23 cellular contexts compared by ENCODE assay signal in genomic region chrX:154600962-154601374, GRCh38. TPM values are rescaled to one million over a fixed set of nuclear protein-coding genes. Genes with fewer than 3 reads are reported as not detected.
DNase-seq lines count a peak whose midpoint lies in the region; ATAC-seq and TF ChIP-seq lines count a peak whose summit lies in the region.
"Had no signal": no experiment of that assay in that cellular context is flagged by ENCODE, and none has a peak within 500 bp of the region (broad histone marks: within the 10 kb centered on the region; RNA-seq: fewer than 3 reads in every experiment).

No MANE protein-coding gene starts in this region.

- in situ Hi-C loops in Panc1 (cut with HindIII; ENCODE audit: low pct_unique_long_range_greater_than_20kb, low sequenced_read_pairs), result no loop called here

- H3K4me3 ChIP-seq in Panc1 (ENCODE audit: low read depth in 2 of 2, low read length in 2 of 2) (no peak overlapping the region), coronary artery (no peak overlapping the region), tibial artery (no peak overlapping the region)

- H3K27ac ChIP-seq in Panc1 (ENCODE audit: low read length) (peak overlapping the region; percentile 60), coronary artery (no peak overlapping the region), tibial artery (no peak overlapping the region)

- TF ChIP-seq CTCF in Panc1 (IDR thresholded peaks at IDR 0.05), result no peak
- no peak for TF ChIP-seq CTCF in coronary artery (IDR thresholded peaks at IDR 0.05)
- TF ChIP-seq CTCF in tibial artery (IDR thresholded peaks at IDR 0.05), result no peak

- H3K4me1 ChIP-seq in Panc1 (ENCODE audit: control insufficient read depth, insufficient read depth, low read length) (peaks cover 15% of the 10 kb centered on the region), tibial artery (peaks cover 0 to 10% (median 4%) of the 10 kb centered on the region in 4 donors)
- H3K4me1 ChIP-seq: Caco-2 had no signal

- DNase-seq in GM04503 (ENCODE audit: low read depth) (peak; percentile 22), Panc1 (ENCODE audit: low read depth, low spot score) (no peak), coronary artery (ENCODE audit: low spot score) (peak; percentile 52), posterior vena cava (ENCODE audit: low spot score) (peak; percentile 67), tibial artery (no peak), AG08395 (ENCODE audit: low spot score) (no peak)
- DNase-seq in activated CD8-positive, alpha-beta memory T cell treated with anti-CD3 and anti-CD28 coated beads, Interleukin-2, amount 50 U/mL, for 4 hours, result no peak
- no peak for DNase-seq in stimulated activated naive CD8-positive, alpha-beta T cell treated with anti-CD3 and anti-CD28 coated beads, Interleukin-15, Interleukin-2, amounts not matched to agents 100 U/mL and 50 U/mL, for 24 hours
- DNase-seq: activated B cell treated with CpG ODN at 0.5 μM for 24 hours; activated effector memory CD4-positive, alpha-beta T cell treated with Interleukin-2 at 50 U/mL for 16 hours; AML-193; Caco-2; GF-D8; H9; NCI-H2081 treated with DMSO at 0.1 percent for 48 hours; NCI-H526; RPMI8226; stimulated activated CD4-positive, alpha-beta T cell treated with anti-CD3 and anti-CD28 coated beads, Interleukin-4, amount 100 ng/mL, for 1 hour had no signal

- 0 out of 2 replicates have a peak, but pooled peaks have one; percentile 9 for ATAC-seq in Panc1
- ATAC-seq in stimulated activated naive CD8-positive, alpha-beta T cell treated with anti-CD3 and anti-CD28 coated beads, Interleukin-15, Interleukin-2, amounts not matched to agents 100 U/mL and 50 U/mL, for 24 hours, result no peak
- ATAC-seq: sciatic nerve had no signal

- BruUV-seq in Panc1 (replicated peaks; lab: Mats Ljungman, UMichigan), result no TSS peak

- no peaks in the 10 kb centered on the region for H3K9me3 ChIP-seq in Panc1 (ENCODE audit: control insufficient read depth, insufficient read depth, low read depth, low read length)
- H3K9me3 ChIP-seq in tibial artery, result no peaks in the 10 kb centered on the region
- H3K9me3 ChIP-seq: Caco-2 had no signal

- CTCF ChIA-PET in Panc1 (lab: Charles Lee), result no interaction called here

- H3K27me3 ChIP-seq in Panc1 (ENCODE audit: control insufficient read depth, insufficient read depth, low read length) (no peaks in the 10 kb centered on the region), tibial artery (no peaks in the 10 kb centered on the region)

- intact Hi-C loops in Panc1 (cut with micrococcal nuclease; ENCODE audit: unreplicated experiment) (no loop called here), posterior vena cava (cut with DNase I) (no loop called here), tibial artery (cut with DNase I; ENCODE audit: low total_unique reads) (no loop called here)

- H3K36me3 ChIP-seq in Panc1 (ENCODE audit: control insufficient read depth, insufficient read depth, low read length), result no peaks in the 10 kb centered on the region
- H3K36me3 ChIP-seq in tibial artery, result no peaks in the 10 kb centered on the region

- POLR2A ChIA-PET in Panc1 (lab: Charles Lee), result no interaction called here

RNA-seq across cellular contexts. Expression of gene CTAG1A, which starts 16.0 kb away (rescaled TPM):
- total RNA-seq in Panc1 (2021; ENCODE audit: unreplicated experiment) (not detected), posterior vena cava (not detected)
- not detected for polyA plus RNA-seq in Panc1 (2012; ENCODE audit: insufficient read length)
- total RNA-seq: activated B cell treated with CpG ODN at 0.5 μM for 24 hours; Caco-2; epithelial cell of proximal tubule; glomerular endothelial cell; H9; sciatic nerve; T-helper 1 cell treated with Interleukin-12 subunit alpha and Interleukin-12 subunit beta and Interleukin-4 antibody, amounts not matched to agents 30 ng/mL and 1 ng/mL, for 36 hours; temporal lobe had no signal

RNA-seq across cellular contexts. Expression of gene CTAG1B, which starts 18.1 kb away (rescaled TPM):
- total RNA-seq in Panc1 (2021; ENCODE audit: unreplicated experiment) (not detected), posterior vena cava (not detected)
- not detected for polyA plus RNA-seq in Panc1 (2012; ENCODE audit: insufficient read length)
- total RNA-seq: activated B cell treated with CpG ODN at 0.5 μM for 24 hours; Caco-2; epithelial cell of proximal tubule; glomerular endothelial cell; H9; sciatic nerve; T-helper 1 cell treated with Interleukin-12 subunit alpha and Interleukin-12 subunit beta and Interleukin-4 antibody, amounts not matched to agents 30 ng/mL and 1 ng/mL, for 36 hours; temporal lobe had no signal

RNA-seq across cellular contexts. Expression of gene CTAG2, which starts 52.4 kb away (rescaled TPM):
- total RNA-seq in Panc1 (2021; ENCODE audit: unreplicated experiment) (not detected), posterior vena cava (1 to 10 TPM in 1 of 2 donors, not detected in 1; 1.2 TPM)
- polyA plus RNA-seq in Panc1 (2012; ENCODE audit: insufficient read length), result not detected
- total RNA-seq: activated B cell treated with CpG ODN at 0.5 μM for 24 hours; Caco-2; epithelial cell of proximal tubule; glomerular endothelial cell; H9; sciatic nerve; T-helper 1 cell treated with Interleukin-12 subunit alpha and Interleukin-12 subunit beta and Interleukin-4 antibody, amounts not matched to agents 30 ng/mL and 1 ng/mL, for 36 hours; temporal lobe had no signal

RNA-seq across cellular contexts. Expression of gene IKBKG, which starts 53.5 kb away (rescaled TPM):
- total RNA-seq in Panc1 (2021; ENCODE audit: unreplicated experiment), result 76.3 TPM
- polyA plus RNA-seq in Panc1 (2012; ENCODE audit: insufficient read length), result 104 TPM
- total RNA-seq in posterior vena cava, result 10 to 100 TPM; 24.2 to 25.6 TPM

RNA-seq across cellular contexts. Expression of gene G6PD, which starts 54.3 kb away (rescaled TPM):
- 615 TPM for total RNA-seq in Panc1 (2021; ENCODE audit: unreplicated experiment)
- polyA plus RNA-seq in Panc1 (2012; ENCODE audit: insufficient read length), result 973 TPM
- total RNA-seq in posterior vena cava, result 10 to 100 TPM; 51.9 to 55.4 TPM

Comparison
In these comparisons a context has a peak if more than half of its experiments do, and no peak if none do; other contexts are left out.
1. DNase-seq: peak in GM04503 (single experiment), coronary artery (single experiment) and posterior vena cava (single experiment); none in Panc1 (single experiment), activated CD8-positive, alpha-beta memory T cell treated with anti-CD3 and anti-CD28 coated beads, Interleukin-2, amount 50 U/mL, for 4 hours (single experiment), stimulated activated naive CD8-positive, alpha-beta T cell treated with anti-CD3 and anti-CD28 coated beads, Interleukin-15, Interleukin-2, amounts not matched to agents 100 U/mL and 50 U/mL, for 24 hours (single experiment), tibial artery (0 of 2) and AG08395 (single experiment).